23 cellular contexts compared by ENCODE assay signal in the genomic region with DNA sequence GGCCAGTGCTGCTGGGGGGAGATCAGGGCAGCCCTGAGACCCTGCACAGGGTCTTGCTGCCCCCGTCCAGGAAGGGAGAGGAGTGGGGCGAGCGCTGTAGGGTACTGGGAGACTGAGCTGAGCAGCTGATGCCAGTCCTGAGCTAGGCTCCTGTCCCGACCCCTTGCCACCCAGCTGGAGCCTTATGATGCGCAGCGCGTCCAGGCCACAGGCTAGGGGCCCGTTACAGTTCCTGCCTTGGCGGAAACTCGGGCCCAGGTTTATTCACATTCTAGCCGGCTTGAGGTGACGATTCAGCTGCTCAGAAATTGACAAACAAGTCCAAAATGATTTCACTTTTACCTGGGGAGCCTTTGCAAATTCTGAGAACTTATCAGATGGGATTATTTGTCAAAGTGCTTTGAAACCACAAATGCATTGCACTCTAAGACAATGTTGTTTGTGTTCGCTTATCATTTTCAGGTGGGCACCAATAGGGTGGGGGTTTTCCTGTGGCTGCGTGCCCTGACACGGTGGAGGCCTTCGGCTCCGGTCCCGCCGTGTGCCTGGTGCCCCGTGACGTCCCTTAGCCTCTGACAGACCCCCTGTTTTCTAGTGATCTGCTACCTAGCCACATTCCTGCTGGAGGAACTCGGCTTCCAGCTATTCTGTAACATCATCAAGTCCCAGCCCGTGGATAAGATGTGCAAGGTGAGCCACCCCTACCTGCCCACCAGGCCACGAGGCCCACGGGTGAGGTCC. TPM values are rescaled to one million over a fixed set of nuclear protein-coding genes. Genes with fewer than 3 reads are reported as not detected.
DNase-seq lines count a peak whose midpoint lies in the region; ATAC-seq, FAIRE-seq and TF ChIP-seq lines count a peak whose summit lies in the region.
"Had no signal": no experiment of that assay in that cellular context is flagged by ENCODE, and none has a peak within 500 bp of the region (broad histone marks: within the 10 kb centered on the region; RNA-seq: fewer than 3 reads in every experiment).

No MANE protein-coding gene starts in this region.

- no peak overlapping the region for H2BK12ac ChIP-seq in neuronal stem cell (ENCODE audit: low read length)

- in situ Hi-C loops in HepG2 (cut with HindIII; ENCODE audit: extremely low pct_ligation_motif_present, low pct_unique_long_range_greater_than_20kb): no loop called here

- H4K91ac ChIP-seq in neuronal stem cell (ENCODE audit: low read depth, low read length, poor library complexity): no peak overlapping the region

- TF ChIP-seq EP300 in HepG2 (IDR thresholded peaks at IDR 0.05; ENCODE audit: low read depth in 2 of 2, low read length in 2 of 2): no peak
- no peak for TF ChIP-seq EP300 in HepG2 (CRISPR knock-in tag; IDR thresholded peaks at IDR 0.05; ENCODE audit: borderline replicate concordance)
- no peak for TF ChIP-seq EP300 in gastroesophageal sphincter (IDR thresholded peaks at IDR 0.05)

- no peak overlapping the region for H2AK5ac ChIP-seq in neuronal stem cell (ENCODE audit: low read depth, low read length)

- H3K4me3 ChIP-seq in HepG2 (replicated peaks in 1 of 3; ENCODE audit: insufficient read depth in 1 of 3, low read depth in 2 of 3, low read length in 3 of 3): peak overlapping the region in 1 of 3 experiments; percentile 50; a peak in 1 of 6 replicates
- H3K4me3 ChIP-seq in right lobe of liver: no peak overlapping the region
- no peak overlapping the region for H3K4me3 ChIP-seq in neuronal stem cell (ENCODE audit: low read length in 2 of 2)
- no peak overlapping the region for H3K4me3 ChIP-seq in gastroesophageal sphincter
- H3K4me3 ChIP-seq: GM23248 had no signal

- TF ChIP-seq POLR2A in HepG2 (IDR thresholded peaks at IDR 0.05; ENCODE audit: insufficient read depth in 1 of 2, low read depth in 2 of 2, low read length in 2 of 2) (no peak), right lobe of liver (IDR thresholded peaks at IDR 0.05) (no peak), gastroesophageal sphincter (IDR thresholded peaks at IDR 0.05) (no peak)

- H3K79me1 ChIP-seq in neuronal stem cell (ENCODE audit: low read depth, low read length): peaks cover 2% of the 10 kb centered on the region

- H4K20me1 ChIP-seq in HepG2 (ENCODE audit: insufficient read depth, low read length): no peaks in the 10 kb centered on the region

- ATAC-seq in HepG2 (no peak), right lobe of liver (no peak), gastroesophageal sphincter (no peak)

- H2BK120ac ChIP-seq in neuronal stem cell (ENCODE audit: low read depth, low read length): no peak overlapping the region

- no peaks in the 10 kb centered on the region for H3K9me3 ChIP-seq in HepG2 (ENCODE audit: low read length)
- no peaks in the 10 kb centered on the region for H3K9me3 ChIP-seq in right lobe of liver
- no peaks in the 10 kb centered on the region for H3K9me3 ChIP-seq in neuronal stem cell (replicated peaks in 1 of 2; ENCODE audit: control insufficient read depth in 2 of 2, insufficient read depth in 1 of 2, low read depth in 1 of 2, low read length in 2 of 2)
- no peaks in the 10 kb centered on the region for H3K9me3 ChIP-seq in gastroesophageal sphincter
- H3K9me3 ChIP-seq: BE2C had no signal

- no peak overlapping the region for H2BK5ac ChIP-seq in neuronal stem cell (ENCODE audit: low read length)

- no peak overlapping the region for H3K9ac ChIP-seq in HepG2 (ENCODE audit: insufficient read depth, low read depth, low read length)
- no peak overlapping the region for H3K9ac ChIP-seq in neuronal stem cell (ENCODE audit: low read depth, low read length, poor library complexity)
- H3K9ac ChIP-seq: GM23248 had no signal

- no peak for DNase-seq in HepG2 (ENCODE audit: low spot score)
- DNase-seq in right lobe of liver: no peak
- DNase-seq in islet precursor cell: peak; percentile 48
- DNase-seq in neuronal stem cell (ENCODE audit: low spot score): no peak
- no peak for DNase-seq in DMS53 treated with DMSO at 0.1 percent for 48 hours (lab: John Stamatoyannopoulos, UW; ENCODE audit: unreplicated experiment)
- no peak for DNase-seq in activated effector memory CD4-positive, alpha-beta T cell treated with Interleukin-2 at 50 U/mL for 16 hours
- DNase-seq: ACHN; BE2C; CD4-positive, CD25-positive, alpha-beta regulatory T cell; CD8-positive, alpha-beta memory T cell; COR-L47; DMS79; GDM1; GM23248; HCEC 1CT had no signal

- CTCF ChIA-PET in HepG2 (lab: Yijun Ruan, JAX; ENCODE audit: low intra/inter-chr PET ratio, low total read pairs): no interaction called here

- H4K8ac ChIP-seq in neuronal stem cell (ENCODE audit: low read depth, low read length): no peak overlapping the region

- FAIRE-seq in HepG2 (lab: Jason Lieb, UNC): no peak
- FAIRE-seq: A204.1, D721Med, GM12892, GM18507, H54, HTR-8/SVneo had no signal

- POLR2A ChIA-PET in HepG2 (lab: Yijun Ruan, JAX): no interaction called here

- H2BK15ac ChIP-seq in neuronal stem cell (ENCODE audit: low read length): peak overlapping the region; percentile 49

- no TSS peak for BruUV-seq in HepG2 (replicated peaks; lab: Mats Ljungman, UMichigan)

- intact Hi-C loops in HepG2 (cut with micrococcal nuclease; ENCODE audit: unreplicated experiment): no loop called here
- intact Hi-C loops in right lobe of liver (cut with DNase I): no loop called here

- H3K36me3 ChIP-seq in HepG2 (replicated peaks in 1 of 2; ENCODE audit: control insufficient read depth in 1 of 2, insufficient read depth in 2 of 2, low read length in 2 of 2): no peaks in the 10 kb centered on the region
- H3K36me3 ChIP-seq in right lobe of liver: no peaks in the 10 kb centered on the region
- H3K36me3 ChIP-seq in neuronal stem cell (replicated peaks in 1 of 2; ENCODE audit: control insufficient read depth in 2 of 2, insufficient read depth in 2 of 2, low read length in 2 of 2): no peaks in the 10 kb centered on the region
- no peaks in the 10 kb centered on the region for H3K36me3 ChIP-seq in gastroesophageal sphincter
- H3K36me3 ChIP-seq: BE2C had no signal

- H3K4me1 ChIP-seq in HepG2 (ENCODE audit: insufficient read depth, low read length) (peaks cover 36% of the 10 kb centered on the region), right lobe of liver (no peaks in the 10 kb centered on the region), neuronal stem cell (ENCODE audit: control insufficient read depth in 2 of 2, insufficient read depth in 1 of 2, low read depth in 1 of 2, low read length in 2 of 2) (peaks cover 2 to 5% of the 10 kb centered on the region in 2 donors), gastroesophageal sphincter (no peaks in the 10 kb centered on the region)
- H3K4me1 ChIP-seq: BE2C had no signal

- H3K27ac ChIP-seq in HepG2 (ENCODE audit: extremely low read length, insufficient read depth, low read length) (no peak overlapping the region), right lobe of liver (no peak overlapping the region), neuronal stem cell (replicated peaks; ENCODE audit: low read length) (no peak overlapping the region), gastroesophageal sphincter (no peak overlapping the region)
- H3K27ac ChIP-seq: GM23248 had no signal

- TF ChIP-seq RAD21 in HepG2 (CRISPR knock-in tag; IDR thresholded peaks at IDR 0.05): no peak

- no peaks in the 10 kb centered on the region for H3K79me2 ChIP-seq in HepG2 (ENCODE audit: insufficient read depth, low read length)

- peak overlapping the region; percentile 73 for H3K23ac ChIP-seq in neuronal stem cell (ENCODE audit: low read depth, low read length, poor library complexity)

- 33% methylated on average over 16 of the region's 25 CpGs for WGBS in HepG2 (ENCODE audit: low lambda C conversion rate)
- 82% methylated on average over 3 of the region's 25 CpGs for WGBS in right lobe of liver (ENCODE audit: insufficient coverage, low coverage, low lambda C conversion rate, missing lambda C conversion rate)
- no CpG with 5 or more reads among the region's 25 CpGs for WGBS in neuronal stem cell (ENCODE audit: extremely low coverage in 2 of 2, insufficient read length in 2 of 2, insufficient replicate concordance in 1 of 2), 2 donors
- 76 to 81% methylated on average over 5 to 12 of the region's 25 CpGs for WGBS in gastroesophageal sphincter (ENCODE audit: low coverage in 1 of 2), 2 donors

- H3K18ac ChIP-seq in neuronal stem cell (ENCODE audit: low read length): peak overlapping the region; percentile 38

- no peak overlapping the region for H3K14ac ChIP-seq in neuronal stem cell (ENCODE audit: low read length)

- H3K27me3 ChIP-seq in HepG2 (ENCODE audit: control insufficient read depth in 1 of 2, insufficient read depth in 2 of 2, low read length in 2 of 2) (peaks cover 9 to 47% of the 10 kb centered on the region in 2 experiments; a peak in 4 of 5 replicates), right lobe of liver (no peaks in the 10 kb centered on the region), neuronal stem cell (ENCODE audit: control insufficient read depth in 3 of 3, insufficient read depth in 3 of 3, low read depth in 1 of 3, low read length in 3 of 3) (peaks cover 0 to 30% (median 0%) of the 10 kb centered on the region in 3 experiments), gastroesophageal sphincter (peaks cover 20% of the 10 kb centered on the region)
- H3K27me3 ChIP-seq: BE2C had no signal

- H3K4me2 ChIP-seq in HepG2 (ENCODE audit: low read depth, low read length) (peak overlapping the region; percentile 44; the same call in 1 of the 2 replicates), neuronal stem cell (ENCODE audit: insufficient read depth, low read length, poor library complexity, severe bottlenecking) (no peak overlapping the region)

- H3K4ac ChIP-seq in neuronal stem cell (ENCODE audit: low read length): no peak overlapping the region

- no peak overlapping the region for H2AFZ ChIP-seq in HepG2 (ENCODE audit: low read length)
- H2AFZ ChIP-seq in neuronal stem cell (ENCODE audit: low read length): peak overlapping the region; percentile 43
- H2AFZ ChIP-seq: GM23248 had no signal

- TF ChIP-seq CTCF in HepG2 (CRISPR knock-in tag; IDR thresholded peaks at IDR 0.05) (no peak), right lobe of liver (IDR thresholded peaks at IDR 0.05) (no peak), gastroesophageal sphincter (IDR thresholded peaks at IDR 0.05) (no peak)

RNA-seq across cellular contexts. Expression of gene CFAP99, which starts 18.9 kb away (rescaled TPM):
- total RNA-seq in HepG2 (2016; rRNA removed; fragmentation: Illumina TruSeq; extraction: Trizol) (not detected in 2 replicates), right lobe of liver (under 1 TPM in 5 of 6 experiments, not detected in 1; 0.25 to 0.86 (median 0.29) TPM), gastroesophageal sphincter (not detected)
- not detected in 2 replicates for total RNA-seq in HepG2 (2016; cell fraction: cytosol; rRNA removed; fragmentation: Illumina TruSeq; extraction: Trizol; ENCODE audit: low read depth)
- not detected in 2 replicates for total RNA-seq in HepG2 (2016; cell fraction: insoluble cytoplasmic fraction; rRNA removed; fragmentation: Illumina TruSeq; extraction: Trizol)
- not detected in 2 replicates for total RNA-seq in HepG2 (2016; cell fraction: membrane; rRNA removed; fragmentation: Illumina TruSeq; extraction: Trizol)
- not detected in 2 replicates for total RNA-seq in HepG2 (2016; cell fraction: nucleus; rRNA removed; fragmentation: Illumina TruSeq; extraction: Trizol)
- 0.07 TPM in 1 of 2 replicates, not detected in the other for polyA plus RNA-seq in HepG2 (2011; rRNA removed)
- 0.07 TPM in 1 of 2 replicates, not detected in the other for polyA plus RNA-seq in HepG2 (2011; cell fraction: cytosol; rRNA removed)
- polyA plus RNA-seq in HepG2 (2011; cell fraction: nucleus; rRNA removed): 0.29 TPM in 1 of 2 replicates, not detected in the other
- polyA plus RNA-seq in HepG2 (2012): not detected in 2 replicates
- not detected in 2 replicates for polyA plus RNA-seq in HepG2 (2016; cell fraction: cytosol; fragmentation: Illumina TruSeq; extraction: Trizol; ENCODE audit: low read depth)
- not detected in 2 replicates for polyA plus RNA-seq in HepG2 (2016; cell fraction: insoluble cytoplasmic fraction; fragmentation: Illumina TruSeq; extraction: Trizol; ENCODE audit: low read depth)
- not detected in 2 replicates for polyA plus RNA-seq in HepG2 (2016; cell fraction: membrane; fragmentation: Illumina TruSeq; extraction: Trizol; ENCODE audit: low read depth)
- not detected in 2 replicates for polyA plus RNA-seq in HepG2 (2016; cell fraction: nucleus; fragmentation: Illumina TruSeq; extraction: Trizol; ENCODE audit: insufficient read depth, low read depth)
- polyA minus RNA-seq in HepG2 (2011; rRNA and poly(A)+ RNA removed; ENCODE audit: low replicate concordance): not detected in 2 replicates
- polyA minus RNA-seq in HepG2 (2011; cell fraction: cytosol; rRNA and poly(A)+ RNA removed): not detected in 2 replicates
- not detected in 2 replicates for polyA minus RNA-seq in HepG2 (2011; cell fraction: nucleus; rRNA and poly(A)+ RNA removed)
- polyA plus RNA-seq in neuronal stem cell (2013, experiment 1 of 2): not detected
- not detected for polyA plus RNA-seq in neuronal stem cell (2013, experiment 2 of 2)
- total RNA-seq: Daoy, GM23248 had no signal
- polyA plus RNA-seq: CD4-positive, CD25-positive, alpha-beta regulatory T cell; CD8-positive, alpha-beta memory T cell; GM23248 had no signal

RNA-seq across cellular contexts. Expression of gene ZFYVE28, which starts 19.2 kb away (rescaled TPM):
- total RNA-seq in HepG2 (2016; rRNA removed; fragmentation: Illumina TruSeq; extraction: Trizol) (0.22 and 0.24 TPM in 2 replicates), right lobe of liver (1 to 10 TPM; 2.5 to 9.6 (median 4.8) TPM), gastroesophageal sphincter (10 to 100 TPM in 2 of 4 donors, 1 to 10 TPM in 2; 4.4 to 12.0 (median 8.2) TPM)
- total RNA-seq in HepG2 (2016; cell fraction: cytosol; rRNA removed; fragmentation: Illumina TruSeq; extraction: Trizol; ENCODE audit: low read depth): not detected in 2 replicates
- 0.13 and 0.19 TPM in 2 replicates for total RNA-seq in HepG2 (2016; cell fraction: insoluble cytoplasmic fraction; rRNA removed; fragmentation: Illumina TruSeq; extraction: Trizol)
- total RNA-seq in HepG2 (2016; cell fraction: membrane; rRNA removed; fragmentation: Illumina TruSeq; extraction: Trizol): 0.14 and 0.22 TPM in 2 replicates
- 0.25 TPM in 1 of 2 replicates, not detected in the other for total RNA-seq in HepG2 (2016; cell fraction: nucleus; rRNA removed; fragmentation: Illumina TruSeq; extraction: Trizol)
- polyA plus RNA-seq in HepG2 (2011; rRNA removed): 0.12 and 0.30 TPM in 2 replicates
- 0.09 TPM in 2 replicates for polyA plus RNA-seq in HepG2 (2011; cell fraction: cytosol; rRNA removed)
- polyA plus RNA-seq in HepG2 (2011; cell fraction: nucleus; rRNA removed): 0.69 and 1.4 TPM in 2 replicates
- polyA plus RNA-seq in HepG2 (2012): 0.04 and 0.31 TPM in 2 replicates
- polyA plus RNA-seq in HepG2 (2016; cell fraction: cytosol; fragmentation: Illumina TruSeq; extraction: Trizol; ENCODE audit: low read depth): 0.03 and 0.14 TPM in 2 replicates
- 0.22 and 0.24 TPM in 2 replicates for polyA plus RNA-seq in HepG2 (2016; cell fraction: insoluble cytoplasmic fraction; fragmentation: Illumina TruSeq; extraction: Trizol; ENCODE audit: low read depth)
- polyA plus RNA-seq in HepG2 (2016; cell fraction: membrane; fragmentation: Illumina TruSeq; extraction: Trizol; ENCODE audit: low read depth): not detected in 2 replicates
- 0.19 and 0.61 TPM in 2 replicates for polyA plus RNA-seq in HepG2 (2016; cell fraction: nucleus; fragmentation: Illumina TruSeq; extraction: Trizol; ENCODE audit: insufficient read depth, low read depth)
- polyA minus RNA-seq in HepG2 (2011; rRNA and poly(A)+ RNA removed; ENCODE audit: low replicate concordance): 0.72 and 3.2 TPM in 2 replicates
- polyA minus RNA-seq in HepG2 (2011; cell fraction: cytosol; rRNA and poly(A)+ RNA removed): 0.26 TPM in 1 of 2 replicates, not detected in the other
- polyA minus RNA-seq in HepG2 (2011; cell fraction: nucleus; rRNA and poly(A)+ RNA removed): 0.52 TPM in 1 of 2 replicates, not detected in the other
- polyA plus RNA-seq in neuronal stem cell (2013, experiment 1 of 2): 0.15 TPM
- 0.12 TPM for polyA plus RNA-seq in neuronal stem cell (2013, experiment 2 of 2)

RNA-seq across cellular contexts. Expression of gene RNF4, which starts 31.3 kb away (rescaled TPM):
- total RNA-seq in HepG2 (2016; rRNA removed; fragmentation: Illumina TruSeq; extraction: Trizol) (38.1 and 46.7 TPM in 2 replicates), right lobe of liver (10 to 100 TPM; 16.2 to 22.5 (median 18.0) TPM), gastroesophageal sphincter (10 to 100 TPM; 30.2 to 64.3 (median 43.1) TPM)
- 16.3 and 17.2 TPM in 2 replicates for total RNA-seq in HepG2 (2016; cell fraction: cytosol; rRNA removed; fragmentation: Illumina TruSeq; extraction: Trizol; ENCODE audit: low read depth)
- 36.0 and 47.6 TPM in 2 replicates for total RNA-seq in HepG2 (2016; cell fraction: insoluble cytoplasmic fraction; rRNA removed; fragmentation: Illumina TruSeq; extraction: Trizol)
- total RNA-seq in HepG2 (2016; cell fraction: membrane; rRNA removed; fragmentation: Illumina TruSeq; extraction: Trizol): 24.2 and 25.2 TPM in 2 replicates
- 34.8 and 37.0 TPM in 2 replicates for total RNA-seq in HepG2 (2016; cell fraction: nucleus; rRNA removed; fragmentation: Illumina TruSeq; extraction: Trizol)
- polyA plus RNA-seq in HepG2 (2011; rRNA removed): 40.3 and 45.1 TPM in 2 replicates
- polyA plus RNA-seq in HepG2 (2011; cell fraction: cytosol; rRNA removed): 34.5 and 42.3 TPM in 2 replicates
- polyA plus RNA-seq in HepG2 (2011; cell fraction: nucleus; rRNA removed): 33.3 and 33.4 TPM in 2 replicates
- polyA plus RNA-seq in HepG2 (2012): 27.9 and 28.2 TPM in 2 replicates
- 3.3 and 5.5 TPM in 2 replicates for polyA plus RNA-seq in HepG2 (2016; cell fraction: cytosol; fragmentation: Illumina TruSeq; extraction: Trizol; ENCODE audit: low read depth)
- polyA plus RNA-seq in HepG2 (2016; cell fraction: insoluble cytoplasmic fraction; fragmentation: Illumina TruSeq; extraction: Trizol; ENCODE audit: low read depth): 45.3 and 46.1 TPM in 2 replicates
- 12.0 and 14.1 TPM in 2 replicates for polyA plus RNA-seq in HepG2 (2016; cell fraction: membrane; fragmentation: Illumina TruSeq; extraction: Trizol; ENCODE audit: low read depth)
- 33.1 and 33.8 TPM in 2 replicates for polyA plus RNA-seq in HepG2 (2016; cell fraction: nucleus; fragmentation: Illumina TruSeq; extraction: Trizol; ENCODE audit: insufficient read depth, low read depth)
- 65.3 and 74.2 TPM in 2 replicates for polyA minus RNA-seq in HepG2 (2011; rRNA and poly(A)+ RNA removed; ENCODE audit: low replicate concordance)
- 36.1 and 36.8 TPM in 2 replicates for polyA minus RNA-seq in HepG2 (2011; cell fraction: cytosol; rRNA and poly(A)+ RNA removed)
- 55.2 and 60.3 TPM in 2 replicates for polyA minus RNA-seq in HepG2 (2011; cell fraction: nucleus; rRNA and poly(A)+ RNA removed)
- polyA plus RNA-seq in neuronal stem cell (2013, experiment 1 of 2): 46.7 TPM
- 48.5 TPM for polyA plus RNA-seq in neuronal stem cell (2013, experiment 2 of 2)
